9 cellular contexts compared by ENCODE assay signal in genomic region chr12:29103539-29103974, GRCh38. TPM values are rescaled to one million over a fixed set of nuclear protein-coding genes. Genes with fewer than 3 reads are reported as not detected.
A peak's percentile ranks its signal among the peaks of the same experiment; 100 is the strongest.
DNase-seq lines count a peak whose midpoint lies in the region; ATAC-seq and TF ChIP-seq lines count a peak whose summit lies in the region.
"Had no signal": no experiment of that assay in that cellular context is flagged by ENCODE, and none has a peak within 500 bp of the region (broad histone marks: within the 10 kb centered on the region; RNA-seq: fewer than 3 reads in every experiment).

No MANE protein-coding gene starts in this region.

- H3K27me3 ChIP-seq in GM23338 (ENCODE audit: insufficient read depth), result no peaks in the 10 kb centered on the region
- H3K27me3 ChIP-seq: SJSA1 had no signal

- no peak overlapping the region for H3K27ac ChIP-seq in GM23338 (ENCODE audit: low read depth)
- H3K27ac ChIP-seq: SJSA1 had no signal

- CTCF ChIA-PET in T-cell (lab: Charles Lee), result interaction anchor here in 1 of 2 donors (0.9 kb wide), 2 partner anchors 214 to 244 kb away, joined by 3 to 4 read pairs; no protein-coding TSS in a partner anchor

- POLR2A ChIA-PET in T-cell (lab: Charles Lee), result interaction anchor here in 1 of 2 donors (0.5 kb wide), 1 partner anchor 55 kb away, joined by 3 read pairs; no protein-coding TSS in a partner anchor

- H3K36me3 ChIP-seq in GM23338 (ENCODE audit: insufficient read depth), result no peaks in the 10 kb centered on the region
- H3K36me3 ChIP-seq: SJSA1 had no signal

- DNase-seq in T-cell, result peak in 31 of 34 experiments; percentile 2 to 63 (median 35)
- peak; percentile 23 to 40 for DNase-seq in erythroblast (lab: John Stamatoyannopoulos, UW)
- DNase-seq in GM23338 (ENCODE audit: low spot score), result no peak
- DNase-seq in kidney glomerular epithelial cell (lab: John Stamatoyannopoulos, UW), result no peak
- DNase-seq in RKO (ENCODE audit: low spot score), result no peak
- no peak for DNase-seq in mesenteric fat pad (ENCODE audit: low spot score)

- H3K27ac Mint-ChIP-seq in T-cell (peak overlapping the region; percentile 97 to 99), GM23338 (no peak overlapping the region)

- H3K4me1 ChIP-seq in GM23338 (ENCODE audit: insufficient read depth), result no peaks in the 10 kb centered on the region

- H3K4me3 Mint-ChIP-seq in T-cell (peak overlapping the region; percentile 67 to 71 (median 67)), GM23338 (no peak overlapping the region)

- H3K36me3 Mint-ChIP-seq in T-cell (peaks cover 6% of the 10 kb centered on the region), GM23338 (ENCODE audit: low read depth) (peaks cover 6% of the 10 kb centered on the region; the same call in 2 of the 3 replicates)

- no peak for TF ChIP-seq POLR2A in erythroblast (IDR thresholded peaks at IDR 0.05; ENCODE audit: low read length)

- no peak overlapping the region for H2AFZ ChIP-seq in GM23338

- H3K9me2 ChIP-seq in GM23338 (ENCODE audit: insufficient read depth), result peaks cover 5% of the 10 kb centered on the region; the same call in 1 of the 2 replicates

- H3K27me3 Mint-ChIP-seq in T-cell, result no peaks in the 10 kb centered on the region
- no peaks in the 10 kb centered on the region for H3K27me3 Mint-ChIP-seq in GM23338 (ENCODE audit: insufficient read depth, low read depth, poor library complexity)

- H4K20me1 ChIP-seq in GM23338 (replicated peaks; ENCODE audit: insufficient read depth), result no peaks in the 10 kb centered on the region

- ATAC-seq in GM19043 (IDR thresholded peaks at IDR 0.05; ENCODE audit: low read depth, unreplicated experiment) (peak; percentile 97), HG03039 (IDR thresholded peaks at IDR 0.05; ENCODE audit: unreplicated experiment) (peak; percentile 97), T-cell (replicated peaks in 1 of 4) (peak; percentile 88 to 95 (median 92)), GM23338 (no peak)

- no peak overlapping the region for H3K4me2 ChIP-seq in GM23338

- no peaks in the 10 kb centered on the region for H3K79me2 ChIP-seq in GM23338 (replicated peaks; ENCODE audit: insufficient read depth)

- H3K9me3 Mint-ChIP-seq in T-cell (peaks cover 5 to 11% (median 7%) of the 10 kb centered on the region in 3 donors), GM23338 (peaks cover 10% of the 10 kb centered on the region; the same call in 2 of the 3 replicates)

- H3K4me1 Mint-ChIP-seq in T-cell, result peaks cover 36 to 46% (median 42%) of the 10 kb centered on the region in 3 donors
- no peaks in the 10 kb centered on the region for H3K4me1 Mint-ChIP-seq in GM23338

- H3F3A ChIP-seq in GM23338 (replicated peaks; ENCODE audit: low read depth), result no peaks in the 10 kb centered on the region

- no peak overlapping the region for H3K4me3 ChIP-seq in GM23338
- H3K4me3 ChIP-seq: SJSA1 had no signal

- no peak for TF ChIP-seq CTCF in GM23338 (conservative IDR thresholded peaks at IDR 0.05; ENCODE audit: low read depth in 2 of 2)

TF ChIP-seq in GM23338, 12 proteins besides CTCF, POLR2A, EP300 and RAD21 (continues in another document):
- TF ChIP-seq EZH2 (IDR thresholded peaks at IDR 0.05; ENCODE audit: low read depth, unreplicated experiment), result no peak
- no peak for TF ChIP-seq NANOG (IDR thresholded peaks at IDR 0.05; ENCODE audit: borderline replicate concordance)
- TF ChIP-seq, protein P1, sequence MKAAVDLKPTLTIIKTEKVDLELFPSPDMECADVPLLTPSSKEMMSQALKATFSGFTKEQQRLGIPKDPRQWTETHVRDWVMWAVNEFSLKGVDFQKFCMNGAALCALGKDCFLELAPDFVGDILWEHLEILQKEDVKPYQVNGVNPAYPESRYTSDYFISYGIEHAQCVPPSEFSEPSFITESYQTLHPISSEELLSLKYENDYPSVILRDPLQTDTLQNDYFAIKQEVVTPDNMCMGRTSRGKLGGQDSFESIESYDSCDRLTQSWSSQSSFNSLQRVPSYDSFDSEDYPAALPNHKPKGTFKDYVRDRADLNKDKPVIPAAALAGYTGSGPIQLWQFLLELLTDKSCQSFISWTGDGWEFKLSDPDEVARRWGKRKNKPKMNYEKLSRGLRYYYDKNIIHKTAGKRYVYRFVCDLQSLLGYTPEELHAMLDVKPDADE (IDR thresholded peaks at IDR 0.05), result no peak
- TF ChIP-seq JUNB (IDR thresholded peaks at IDR 0.05; ENCODE audit: unreplicated experiment), result no peak
- no peak for TF ChIP-seq STAT1 (IDR thresholded peaks at IDR 0.05; ENCODE audit: unreplicated experiment)
- no peak for TF ChIP-seq ZNF331 (CRISPR knock-in tag; IDR thresholded peaks at IDR 0.05; ENCODE audit: low read depth)
- no peak for TF ChIP-seq CREB1 (CRISPR knock-in tag; IDR thresholded peaks at IDR 0.05; ENCODE audit: low read depth)
- TF ChIP-seq, protein P2, sequence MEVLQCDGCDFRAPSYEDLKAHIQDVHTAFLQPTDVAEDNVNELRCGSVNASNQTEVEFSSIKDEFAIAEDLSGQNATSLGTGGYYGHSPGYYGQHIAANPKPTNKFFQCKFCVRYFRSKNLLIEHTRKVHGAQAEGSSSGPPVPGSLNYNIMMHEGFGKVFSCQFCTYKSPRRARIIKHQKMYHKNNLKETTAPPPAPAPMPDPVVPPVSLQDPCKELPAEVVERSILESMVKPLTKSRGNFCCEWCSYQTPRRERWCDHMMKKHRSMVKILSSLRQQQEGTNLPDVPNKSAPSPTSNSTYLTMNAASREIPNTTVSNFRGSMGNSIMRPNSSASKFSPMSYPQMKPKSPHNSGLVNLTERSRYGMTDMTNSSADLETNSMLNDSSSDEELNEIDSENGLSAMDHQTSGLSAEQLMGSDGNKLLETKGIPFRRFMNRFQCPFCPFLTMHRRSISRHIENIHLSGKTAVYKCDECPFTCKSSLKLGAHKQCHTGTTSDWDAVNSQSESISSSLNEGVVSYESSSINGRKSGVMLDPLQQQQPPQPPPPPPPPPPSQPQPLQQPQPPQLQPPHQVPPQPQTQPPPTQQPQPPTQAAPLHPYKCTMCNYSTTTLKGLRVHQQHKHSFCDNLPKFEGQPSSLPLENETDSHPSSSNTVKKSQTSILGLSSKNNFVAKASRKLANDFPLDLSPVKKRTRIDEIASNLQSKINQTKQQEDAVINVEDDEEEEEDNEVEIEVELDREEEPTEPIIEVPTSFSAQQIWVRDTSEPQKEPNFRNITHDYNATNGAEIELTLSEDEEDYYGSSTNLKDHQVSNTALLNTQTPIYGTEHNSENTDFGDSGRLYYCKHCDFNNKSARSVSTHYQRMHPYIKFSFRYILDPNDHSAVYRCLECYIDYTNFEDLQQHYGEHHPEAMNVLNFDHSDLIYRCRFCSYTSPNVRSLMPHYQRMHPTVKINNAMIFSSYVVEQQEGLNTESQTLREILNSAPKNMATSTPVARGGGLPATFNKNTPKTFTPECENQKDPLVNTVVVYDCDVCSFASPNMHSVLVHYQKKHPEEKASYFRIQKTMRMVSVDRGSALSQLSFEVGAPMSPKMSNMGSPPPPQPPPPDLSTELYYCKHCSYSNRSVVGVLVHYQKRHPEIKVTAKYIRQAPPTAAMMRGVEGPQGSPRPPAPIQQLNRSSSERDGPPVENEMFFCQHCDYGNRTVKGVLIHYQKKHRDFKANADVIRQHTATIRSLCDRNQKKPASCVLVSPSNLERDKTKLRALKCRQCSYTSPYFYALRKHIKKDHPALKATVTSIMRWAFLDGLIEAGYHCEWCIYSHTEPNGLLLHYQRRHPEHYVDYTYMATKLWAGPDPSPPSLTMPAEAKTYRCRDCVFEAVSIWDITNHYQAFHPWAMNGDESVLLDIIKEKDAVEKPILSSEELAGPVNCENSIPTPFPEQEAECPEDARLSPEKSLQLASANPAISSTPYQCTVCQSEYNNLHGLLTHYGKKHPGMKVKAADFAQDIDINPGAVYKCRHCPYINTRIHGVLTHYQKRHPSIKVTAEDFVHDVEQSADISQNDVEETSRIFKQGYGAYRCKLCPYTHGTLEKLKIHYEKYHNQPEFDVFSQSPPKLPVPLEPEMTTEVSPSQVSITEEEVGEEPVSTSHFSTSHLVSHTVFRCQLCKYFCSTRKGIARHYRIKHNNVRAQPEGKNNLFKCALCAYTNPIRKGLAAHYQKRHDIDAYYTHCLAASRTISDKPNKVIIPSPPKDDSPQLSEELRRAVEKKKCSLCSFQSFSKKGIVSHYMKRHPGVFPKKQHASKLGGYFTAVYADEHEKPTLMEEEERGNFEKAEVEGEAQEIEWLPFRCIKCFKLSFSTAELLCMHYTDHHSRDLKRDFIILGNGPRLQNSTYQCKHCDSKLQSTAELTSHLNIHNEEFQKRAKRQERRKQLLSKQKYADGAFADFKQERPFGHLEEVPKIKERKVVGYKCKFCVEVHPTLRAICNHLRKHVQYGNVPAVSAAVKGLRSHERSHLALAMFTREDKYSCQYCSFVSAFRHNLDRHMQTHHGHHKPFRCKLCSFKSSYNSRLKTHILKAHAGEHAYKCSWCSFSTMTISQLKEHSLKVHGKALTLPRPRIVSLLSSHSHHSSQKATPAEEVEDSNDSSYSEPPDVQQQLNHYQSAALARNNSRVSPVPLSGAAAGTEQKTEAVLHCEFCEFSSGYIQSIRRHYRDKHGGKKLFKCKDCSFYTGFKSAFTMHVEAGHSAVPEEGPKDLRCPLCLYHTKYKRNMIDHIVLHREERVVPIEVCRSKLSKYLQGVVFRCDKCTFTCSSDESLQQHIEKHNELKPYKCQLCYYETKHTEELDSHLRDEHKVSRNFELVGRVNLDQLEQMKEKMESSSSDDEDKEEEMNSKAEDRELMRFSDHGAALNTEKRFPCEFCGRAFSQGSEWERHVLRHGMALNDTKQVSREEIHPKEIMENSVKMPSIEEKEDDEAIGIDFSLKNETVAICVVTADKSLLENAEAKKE (CRISPR knock-in tag; IDR thresholded peaks at IDR 0.05), result no peak

RNA-seq across cellular contexts. Expression of gene FAR2, which starts 45.5 kb away (rescaled TPM):
- 1 to 10 TPM; 2.2 to 6.8 (median 4.9) TPM for total RNA-seq in T-cell
- 18.7 and 25.9 TPM in 2 replicates for total RNA-seq in GM23338 (2014; rRNA removed; shearing (Covaris generic))
- polyA plus RNA-seq in GM23338 (2016; fragmentation: Nextera tagmentation; extraction: Ambion mirVana), result 20.2 and 22.6 TPM in 2 replicates
- 14.2 TPM for total RNA-seq in mesenteric fat pad

Comparison
In these comparisons a context has a peak if more than half of its experiments do, and no peak if none do; other contexts are left out.
1. DNase-seq: peak in T-cell (31 of 34) and erythroblast (2 of 2); none in GM23338 (single experiment), kidney glomerular epithelial cell (single experiment), RKO (single experiment) and mesenteric fat pad (single experiment).